1 cellular context compared by ENCODE assay signal in genomic region chr14:95525999-95526398, GRCh38.
TF ChIP-seq lines count a peak whose summit lies in the region.

No MANE protein-coding gene starts in this region.

TF ChIP-seq in liver, 16 proteins besides CTCF, POLR2A, EP300 and RAD21 (continued from another document):
- TF ChIP-seq FOXA2 (IDR thresholded peaks at IDR 0.05) = no peak
